ENCODE assay signal across 8 cellular contexts in the genomic region with DNA sequence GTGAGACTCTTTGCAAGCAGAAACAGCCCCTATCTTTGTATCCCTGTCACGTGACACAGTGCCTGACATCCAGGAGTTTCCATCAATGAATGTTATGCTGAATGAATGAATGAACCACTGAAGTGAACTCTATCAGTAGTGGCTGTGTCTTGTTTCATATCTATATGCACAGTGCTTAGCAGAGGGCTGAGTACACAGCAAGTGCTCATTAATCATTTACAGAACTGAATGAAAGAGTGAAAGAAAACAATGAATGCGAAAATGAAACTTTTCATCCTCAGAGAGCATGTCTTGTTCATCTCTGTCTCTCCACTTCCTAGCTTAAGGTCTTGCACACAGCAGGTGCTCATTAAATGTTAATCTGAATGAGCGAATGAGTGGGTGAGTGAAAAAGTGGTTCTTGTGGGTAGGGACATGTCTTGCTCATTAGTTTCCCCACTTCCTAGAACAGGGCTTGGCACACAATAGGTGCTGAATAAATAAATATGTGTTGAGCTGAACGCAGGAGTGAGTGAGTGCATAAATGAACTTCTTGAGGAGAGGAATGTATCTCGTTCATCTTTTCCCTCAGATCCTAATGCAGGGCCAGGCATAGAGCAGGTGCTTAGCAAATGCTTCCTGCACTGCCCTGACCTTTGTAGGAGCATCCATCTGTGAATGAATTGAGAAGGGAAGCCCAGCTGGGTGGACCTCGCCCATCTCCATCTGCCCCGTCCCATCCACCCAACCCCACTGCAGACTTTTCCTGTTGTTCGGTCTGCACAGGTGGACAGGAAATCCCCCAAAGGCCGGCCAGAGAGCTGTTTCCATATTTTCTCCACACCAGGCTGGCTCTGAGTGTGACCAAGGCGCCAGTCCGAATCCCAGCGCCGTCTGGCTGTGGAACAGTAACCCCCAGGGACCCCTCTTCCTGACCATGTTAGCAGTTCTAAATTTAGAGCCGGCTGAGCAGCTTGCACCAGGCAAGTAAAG.
A peak's percentile ranks its signal among the peaks of the same experiment; 100 is the strongest.
DNase-seq lines count a peak whose midpoint lies in the region; ATAC-seq, FAIRE-seq and TF ChIP-seq lines count a peak whose summit lies in the region.

No MANE protein-coding gene starts in this region.

- peak; percentile 72 for ATAC-seq in GM21723 (IDR thresholded peaks at IDR 0.05; ENCODE audit: unreplicated experiment)
- ATAC-seq in left colon: peak; percentile 70

- no peak for DNase-seq in GM12892 (ENCODE audit: insufficient read length)
- peak; percentile 14 for DNase-seq in RCC 7860 (ENCODE audit: low spot score)
- DNase-seq in left colon: no peak
- no peak for DNase-seq in Ammon's horn (ENCODE audit: low spot score)
- no peak for DNase-seq in GF-D8 (lab: John Stamatoyannopoulos, UW)
- no peak for DNase-seq in NCI-H2081 (lab: John Stamatoyannopoulos, UW)
- DNase-seq in stimulated activated CD4-positive, alpha-beta T cell treated with anti-CD3 and anti-CD28 coated beads, Interleukin-2, amount 100 ng/mL, for 48 hours: no peak

- intact Hi-C loops in left colon (cut with DNase I, micrococcal nuclease): no loop called here

- peak; percentile 36 for FAIRE-seq in GM12892 (lab: Jason Lieb, UNC)
- no peak for FAIRE-seq in RCC 7860 (lab: Jason Lieb, UNC)

- no peak for TF ChIP-seq POLR2A in GM12892 (IDR thresholded peaks at IDR 0.05; ENCODE audit: low read depth, low read length)
